ENCODE assay signal across 8 cellular contexts in the genomic region with DNA sequence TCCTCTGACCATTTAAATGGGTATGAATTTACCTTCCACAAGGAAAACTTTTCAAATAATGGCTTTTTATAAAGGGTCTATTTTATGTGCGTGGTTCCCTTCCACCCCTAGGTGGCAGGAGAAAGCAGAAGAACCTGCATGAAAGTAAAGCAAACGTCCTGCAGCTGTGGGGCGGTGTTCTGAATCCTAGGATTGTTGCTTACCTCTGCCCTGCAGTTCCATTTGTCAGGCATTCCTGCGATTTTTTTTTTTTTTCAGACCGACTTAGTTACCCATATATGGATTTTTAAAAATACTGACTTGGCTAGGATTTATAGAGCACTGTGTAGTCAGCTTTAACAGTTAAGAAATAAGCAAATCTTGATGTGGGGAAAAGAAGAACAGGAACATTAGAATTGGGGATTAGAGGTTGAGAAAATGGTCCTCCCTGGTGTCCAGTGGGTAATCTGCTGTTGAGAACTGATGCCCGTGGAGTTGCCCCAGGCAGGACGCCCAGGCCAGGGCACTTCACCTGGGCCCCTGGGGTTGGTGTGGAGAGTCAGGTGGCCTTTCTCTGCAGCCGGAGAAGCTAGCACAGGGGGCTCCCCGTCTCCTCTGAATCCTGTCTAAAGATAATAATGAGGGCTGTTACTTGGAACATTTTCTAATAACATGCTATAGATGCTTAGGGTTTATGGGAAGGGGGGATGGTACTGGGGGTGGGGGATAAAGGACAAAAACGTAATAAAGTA. TPM values are rescaled to one million over a fixed set of nuclear protein-coding genes. Genes with fewer than 3 reads are reported as not detected.
DNase-seq lines count a peak whose midpoint lies in the region; ATAC-seq, FAIRE-seq and TF ChIP-seq lines count a peak whose summit lies in the region.

No MANE protein-coding gene starts in this region.

- H3K4me3 ChIP-seq in AG04449 (ENCODE audit: low read depth, low read length) (no peak overlapping the region), kidney (ENCODE audit: low read length in 2 of 2) (no peak overlapping the region)

- CTCF ChIA-PET in AG04449 (lab: Yijun Ruan, JAX) (interaction anchor here (0.6 to 4.9 kb wide), 36 partner anchors 8 to 1210 kb away, joined by 3 to 42 read pairs (median 5); partner anchors contain the start of genes CBY3 and LTC4S), T-cell (lab: Charles Lee) (interaction anchor here (0.7 to 1.8 kb wide), 14 partner anchors 14 to 95 kb away, joined by 3 to 10 read pairs (median 4); partner anchors contain the start of genes LTC4S (in 2 of the 2), MAML1 (in 1 of the 2) and MRNIP (in 1 of the 2))

- DNase-seq in AG04449 (ENCODE audit: low read depth, low spot score) (peak; percentile 51), Kasumi-1 (lab: John Stamatoyannopoulos, UW) (peak; percentile 73 to 85), T-cell (peak; percentile 4 to 59 (median 42)), T47D (ENCODE audit: low read depth in 1 of 2, low spot score in 1 of 2) (peak; percentile 59 to 82), kidney (no peak)
- DNase-seq in stimulated activated CD4-positive, alpha-beta T cell treated with anti-CD3 and anti-CD28 coated beads, Interleukin-15, amount 100 ng/mL, for 48 hours (ENCODE audit: low read depth in 2 of 2), result peak; percentile 10 to 34

- TF ChIP-seq CTCF in AG04449 (IDR thresholded peaks at IDR 0.05; ENCODE audit: insufficient read depth, low read length, missing control alignments), result peak; percentile 71
- TF ChIP-seq CTCF in GM12873 (IDR thresholded peaks at IDR 0.05; ENCODE audit: insufficient read depth, low read depth, low read length, missing control alignments), result peak; percentile 77
- TF ChIP-seq CTCF in kidney (IDR thresholded peaks at IDR 0.05; ENCODE audit: borderline replicate concordance, extremely low read depth, insufficient read depth), result peak; percentile 91

- no peaks in the 10 kb centered on the region for H3K9me3 ChIP-seq in kidney (ENCODE audit: control insufficient read depth in 1 of 2, low read length in 2 of 2)

- intact Hi-C loops in kidney (cut with DNase I), result no loop called here

- peak overlapping the region; percentile 27 to 87 for H3K27ac Mint-ChIP-seq in T-cell

- peak; percentile 84 for FAIRE-seq in kidney (lab: Jason Lieb, UNC)

- peaks cover 19% of the 10 kb centered on the region for H3K36me3 Mint-ChIP-seq in T-cell

- no peak overlapping the region for H3K27ac ChIP-seq in kidney (ENCODE audit: low read depth in 2 of 2, low read length in 2 of 2)

- H3K36me3 ChIP-seq in kidney (ENCODE audit: control insufficient read depth in 1 of 2, insufficient read depth in 2 of 2, low read length in 2 of 2), result peaks cover 2 to 3% of the 10 kb centered on the region in 2 donors

- peak overlapping the region in 1 of 3 donors; percentile 28 for H3K4me3 Mint-ChIP-seq in T-cell

- H3K9ac ChIP-seq in kidney (ENCODE audit: low read length in 2 of 2), result peak overlapping the region in 1 of 2 donors; percentile 15

- in situ Hi-C loops in T47D (cut with HindIII; ENCODE audit: low pct_unique_long_range_greater_than_20kb, low sequenced_read_pairs), result no loop called here

- ATAC-seq in T-cell (replicated peaks in 1 of 4) (peak; percentile 56 to 71 (median 66)), HG03095 (IDR thresholded peaks at IDR 0.05; ENCODE audit: unreplicated experiment) (no peak)

- H3K9me3 Mint-ChIP-seq in T-cell, result no peaks in the 10 kb centered on the region

- H3K27me3 Mint-ChIP-seq in T-cell, result no peaks in the 10 kb centered on the region

- peaks cover 34 to 43% of the 10 kb centered on the region in 2 donors for H3K4me1 ChIP-seq in kidney (ENCODE audit: control insufficient read depth in 1 of 2, insufficient read depth in 1 of 2, low read depth in 1 of 2, low read length in 2 of 2)

- POLR2A ChIA-PET in AG04449 (lab: Yijun Ruan, JAX), result interaction anchor here (3.1 kb wide), 1 partner anchor 57 kb away, joined by 8 read pairs; the partner anchor contains the start of gene SQSTM1
- POLR2A ChIA-PET in T-cell (lab: Charles Lee), result interaction anchor here (0.6 to 0.7 kb wide), 2 partner anchors 26 to 67 kb away, joined by 3 to 4 read pairs; no protein-coding TSS in a partner anchor

- H3K4me1 Mint-ChIP-seq in T-cell, result peaks cover 54 to 69% (median 58%) of the 10 kb centered on the region in 3 donors

RNA-seq across cellular contexts. Expression of gene LTC4S, which starts 30.4 kb away (rescaled TPM):
- total RNA-seq in T-cell (10 to 100 TPM in 1 of 5 donors, 1 to 10 TPM in 4; 3.6 to 12.6 (median 8.1) TPM), kidney (30.6 TPM)
- polyA plus RNA-seq in kidney (ENCODE audit: insufficient read depth, low read depth, low replicate concordance), result 20.1 TPM

RNA-seq across cellular contexts. Expression of gene MAML1, which starts 30.8 kb away (rescaled TPM):
- total RNA-seq in T-cell (10 to 100 TPM; 31.3 to 56.4 (median 50.6) TPM), kidney (26.8 TPM)
- 5.3 TPM for polyA plus RNA-seq in kidney (ENCODE audit: insufficient read depth, low read depth, low replicate concordance)

RNA-seq across cellular contexts. Expression of gene MGAT4B, which starts 43.3 kb away (rescaled TPM):
- 100 to 1,000 TPM; 119 to 159 (median 132) TPM for total RNA-seq in T-cell
- total RNA-seq in kidney, result 174 TPM
- polyA plus RNA-seq in kidney (ENCODE audit: insufficient read depth, low read depth, low replicate concordance), result 79.4 TPM

RNA-seq across cellular contexts. Expression of gene SQSTM1, which starts 57.3 kb away (rescaled TPM):
- 100 to 1,000 TPM; 220 to 327 (median 280) TPM for total RNA-seq in T-cell
- 249 TPM for total RNA-seq in kidney
- 309 TPM for polyA plus RNA-seq in kidney (ENCODE audit: insufficient read depth, low read depth, low replicate concordance)
